1 cellular context compared by ENCODE assay signal in genomic region chr6:131901474-131901873, GRCh38. TPM values are rescaled to one million over a fixed set of nuclear protein-coding genes. Genes with fewer than 3 reads are reported as not detected.
"Had no signal": no experiment of that assay in that cellular context is flagged by ENCODE, and none has a peak within 500 bp of the region (broad histone marks: within the 10 kb centered on the region; RNA-seq: fewer than 3 reads in every experiment).

No MANE protein-coding gene starts in this region.

RNA-seq across cellular contexts. Expression of gene CCN2, which starts 49.7 kb away (rescaled TPM):
- total RNA-seq: natural killer cell treated with Interleukin-12 subunit alpha and Interleukin-12 subunit beta and Interleukin-15 and Interleukin-18, amount 100 ng/mL, for 72 hours had no signal
